In the genomic region with DNA sequence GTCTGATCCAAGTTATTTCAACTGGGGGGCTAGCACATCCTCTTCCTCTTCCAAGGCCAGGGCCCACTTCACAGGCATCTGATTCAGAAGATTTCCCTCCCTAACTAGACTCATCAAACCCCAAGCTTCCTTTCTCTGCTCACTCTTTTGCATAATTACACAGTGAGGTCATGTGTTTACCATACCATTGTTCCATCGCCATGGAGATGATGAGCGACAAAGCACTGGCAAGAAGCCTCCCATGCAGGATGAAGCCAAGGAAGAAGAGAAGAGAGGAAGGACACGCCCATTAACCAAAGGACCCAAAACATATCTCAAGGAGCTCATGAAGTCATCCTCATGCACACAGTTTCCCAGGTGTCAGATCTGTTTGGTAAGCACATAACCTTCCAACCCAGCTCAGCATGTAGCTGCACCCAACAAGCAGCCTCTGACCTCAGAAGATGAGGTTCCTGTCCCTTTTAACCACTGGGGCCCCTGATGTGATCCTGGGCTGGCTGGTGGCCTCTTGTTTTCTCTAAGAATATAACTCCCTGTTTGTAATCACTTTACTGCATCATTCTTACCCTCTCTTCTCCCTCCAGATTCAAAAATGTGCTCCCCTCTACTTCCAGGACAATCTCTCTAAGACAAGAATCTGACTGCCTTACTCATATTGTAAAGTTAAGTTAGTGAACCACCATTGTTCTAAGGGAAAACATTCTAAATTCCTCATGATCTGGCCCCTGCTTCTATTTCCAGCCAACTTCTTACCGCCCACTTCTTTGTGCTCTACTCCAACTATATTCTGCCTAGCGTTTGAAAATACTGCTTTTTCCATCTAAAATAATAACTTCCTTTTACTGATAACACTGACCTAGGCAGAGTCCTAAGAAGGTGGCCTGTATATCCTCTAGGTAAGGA, we compare ENCODE assay signal across 8 cellular contexts.
DNase-seq lines count a peak whose midpoint lies in the region; ATAC-seq and TF ChIP-seq lines count a peak whose summit lies in the region.

No MANE protein-coding gene starts in this region.

- no peak overlapping the region for H4K5ac ChIP-seq in H9 (ENCODE audit: insufficient read length, low read depth, low read length)

- H2BK20ac ChIP-seq in H9 (ENCODE audit: low read depth, low read length, poor library complexity, severe bottlenecking) = no peak overlapping the region

- no peak overlapping the region for H3K56ac ChIP-seq in H9 (ENCODE audit: insufficient read length, low read depth, low read length)

- no peak overlapping the region for H2AFZ ChIP-seq in H9 (ENCODE audit: low read length)
- peak overlapping the region; percentile 11 for H2AFZ ChIP-seq in osteoblast (ENCODE audit: low read length)

- no peaks in the 10 kb centered on the region for H3K4me1 ChIP-seq in H9 (ENCODE audit: insufficient read depth, low read length)
- peaks cover 18% of the 10 kb centered on the region for H3K4me1 ChIP-seq in osteoblast (ENCODE audit: insufficient read depth, low read length)
- H3K4me1 ChIP-seq in spleen = no peaks in the 10 kb centered on the region

- ATAC-seq in HG02840 (IDR thresholded peaks at IDR 0.05; ENCODE audit: low FRiP score, unreplicated experiment) (no peak), GM18870 (IDR thresholded peaks at IDR 0.05; ENCODE audit: unreplicated experiment) (no peak)

- H3K4me3 Mint-ChIP-seq in H9 = no peak overlapping the region

- H2AK5ac ChIP-seq in H9 (ENCODE audit: insufficient read length, low read length) = no peak overlapping the region

- no peak overlapping the region for H4K91ac ChIP-seq in H9 (ENCODE audit: insufficient read length, low read depth, low read length)

- no peak for TF ChIP-seq POLR2A in spleen (IDR thresholded peaks at IDR 0.05)

- H3K4me3 ChIP-seq in epithelial cell of esophagus (ENCODE audit: low read length) (no peak overlapping the region), osteoblast (ENCODE audit: insufficient read depth, low read length) (no peak overlapping the region), spleen (no peak overlapping the region)

- H3K4me1 Mint-ChIP-seq in H9 = peaks cover 6 to 7% of the 10 kb centered on the region in 2 experiments

- H3K36me3 ChIP-seq in osteoblast (ENCODE audit: insufficient read depth, low read length) (no peaks in the 10 kb centered on the region), spleen (no peaks in the 10 kb centered on the region)

- H3K79me1 ChIP-seq in H9 (ENCODE audit: insufficient read depth, low read depth, low read length, poor library complexity, severe bottlenecking) = no peaks in the 10 kb centered on the region

- no peaks in the 10 kb centered on the region; the same call in 1 of the 2 replicates for H3K27me3 ChIP-seq in H9 (ENCODE audit: insufficient read depth, low read length)
- no peaks in the 10 kb centered on the region for H3K27me3 ChIP-seq in osteoblast (ENCODE audit: insufficient read depth, low read length)
- H3K27me3 ChIP-seq in spleen (replicated peaks in 1 of 7) = peaks cover 0 to 4% (median 0%) of the 10 kb centered on the region in 7 donors

- H4K8ac ChIP-seq in H9 (replicated peaks; ENCODE audit: insufficient read length, low read depth, low read length) = no peak overlapping the region

- H3K9ac ChIP-seq in H9 (ENCODE audit: extremely low read depth, insufficient read length, low read length) = no peak overlapping the region

- no peaks in the 10 kb centered on the region for H3K79me2 ChIP-seq in H9 (ENCODE audit: insufficient read depth, low read length)
- H3K79me2 ChIP-seq in osteoblast (ENCODE audit: insufficient read depth, low read length) = no peaks in the 10 kb centered on the region

- no peak overlapping the region for H3K4ac ChIP-seq in H9 (ENCODE audit: low read depth, low read length)

- H3K23me2 ChIP-seq in H9 (ENCODE audit: insufficient read length, low read depth, low read length, poor library complexity, severe bottlenecking) = no peaks in the 10 kb centered on the region

- H3K4me2 ChIP-seq in H9 (ENCODE audit: insufficient read depth, insufficient read length, low read length) (no peak overlapping the region), osteoblast (ENCODE audit: insufficient read depth, low read length) (peak overlapping the region; percentile 15)

- no peaks in the 10 kb centered on the region for H3K36me3 Mint-ChIP-seq in H9 (ENCODE audit: insufficient read depth in 1 of 3, low read depth in 3 of 3)

- no peak overlapping the region for H2BK120ac ChIP-seq in H9 (ENCODE audit: low read depth, low read length, poor library complexity, severe bottlenecking)

- H2BK12ac ChIP-seq in H9 (ENCODE audit: insufficient read length, low read depth, low read length) = no peak overlapping the region

- H3K9me3 Mint-ChIP-seq in H9 = peaks cover 3 to 4% of the 10 kb centered on the region in 2 experiments; a peak in 3 of 5 replicates

- peak overlapping the region in 2 of 3 experiments; percentile 15 to 80; a peak in 3 of 7 replicates for H3K27ac Mint-ChIP-seq in H9

- no peak overlapping the region for H3T11ph ChIP-seq in H9 (ENCODE audit: low read length)

- H3K27ac ChIP-seq in H9 (ENCODE audit: insufficient read length, low read depth, low read length) (no peak overlapping the region), osteoblast (ENCODE audit: low read depth, low read length) (peak overlapping the region; percentile 92), spleen (no peak overlapping the region)

- intact Hi-C loops in spleen (cut with DNase I; ENCODE audit: low total_unique reads) = no loop called here

- H4K20me1 ChIP-seq in H9 (ENCODE audit: control insufficient read depth, insufficient read depth, insufficient read length) (no peaks in the 10 kb centered on the region), osteoblast (ENCODE audit: insufficient read depth, low read length) (no peaks in the 10 kb centered on the region)

- no peak overlapping the region for H3K14ac ChIP-seq in H9 (ENCODE audit: insufficient read depth, low read length)

- H3K23ac ChIP-seq in H9 (ENCODE audit: insufficient read length, low read depth, low read length) = no peak overlapping the region

- DNase-seq in H9 (peak; percentile 67), NCI-H226 (peak; percentile 96), epithelial cell of esophagus (ENCODE audit: low read depth) (peak; percentile 97), osteoblast (ENCODE audit: insufficient read length, low spot score, missing footprints) (peak; percentile 90), NCI-H82 treated with DMSO at 0.1 percent for 48 hours (lab: John Stamatoyannopoulos, UW; ENCODE audit: unreplicated experiment) (no peak), spleen (no peak)

- no CpG with 5 or more reads among the region's 5 CpGs for WGBS in H9 (ENCODE audit: extremely low coverage, insufficient read length, low lambda C conversion rate)
- 48 to 76% (median 59%) methylated on average over 5 of the region's 5 CpGs for WGBS in spleen, 5 donors

- H3K18ac ChIP-seq in H9 (ENCODE audit: insufficient read length, low read depth, low read length) = no peak overlapping the region

- H3K27me3 Mint-ChIP-seq in H9 (ENCODE audit: low read depth) = peaks cover 4% of the 10 kb centered on the region

- no peak overlapping the region for H2BK15ac ChIP-seq in H9 (ENCODE audit: low read depth, low read length)

- no peak overlapping the region for H2BK5ac ChIP-seq in H9 (ENCODE audit: insufficient read length, low read length)

- H3K9me3 ChIP-seq in H9 (ENCODE audit: control insufficient read depth, low read depth, low read length) = no peaks in the 10 kb centered on the region
- H3K9me3 ChIP-seq in osteoblast (ENCODE audit: low read depth, low read length) = no peaks in the 10 kb centered on the region
- H3K9me3 ChIP-seq in spleen = peaks cover 0 to 21% (median 0%) of the 10 kb centered on the region in 8 donors

- TF ChIP-seq CTCF in H9 (conservative IDR thresholded peaks at IDR 0.05) (no peak), epithelial cell of esophagus (IDR thresholded peaks at IDR 0.05; ENCODE audit: insufficient read depth, low read depth, low read length, missing control alignments) (no peak), osteoblast (IDR thresholded peaks at IDR 0.05; ENCODE audit: extremely low read depth, low read depth, low read length) (no peak), spleen (IDR thresholded peaks at IDR 0.05 in 8 of 11, conservative IDR thresholded peaks at IDR 0.05 in 3 of 11) (no peak)

Comparison
In these comparisons a context has a peak if more than half of its experiments do, and no peak if none do; other contexts are left out.
1. DNase-seq: peak in H9 (single experiment), NCI-H226 (single experiment), epithelial cell of esophagus (single experiment) and osteoblast (single experiment); none in NCI-H82 treated with DMSO at 0.1 percent for 48 hours (single experiment) and spleen (single experiment).